ENCODE assay signal across 9 cellular contexts in genomic region chr2:167767858-167768257, GRCh38.
"Had no signal": no experiment of that assay in that cellular context is flagged by ENCODE, and none has a peak within 500 bp of the region (broad histone marks: within the 10 kb centered on the region; RNA-seq: fewer than 3 reads in every experiment).

No MANE protein-coding gene starts in this region.

- H3K4me3 Mint-ChIP-seq: HFFc6, IgD-negative memory B cell had no signal

- DNase-seq: GM23248, HFFc6, KBM-7 had no signal

- H3K4me3 ChIP-seq: GM23248, HAP-1 had no signal

- ATAC-seq: HCT116, HepG2 had no signal

- H3K27ac ChIP-seq: GM23248, HL-60, KMS-11 had no signal

- H3K4me2 ChIP-seq: KMS-11 had no signal

- H3K9me3 ChIP-seq: HAP-1 had no signal

- H3K9ac ChIP-seq: GM23248, KMS-11 had no signal

- H3K27ac Mint-ChIP-seq: HFFc6, IgD-negative memory B cell had no signal

- H3K4me1 ChIP-seq: HAP-1 had no signal

- H3K36me3 Mint-ChIP-seq: IgD-negative memory B cell had no signal

- H3K27me3 Mint-ChIP-seq: IgD-negative memory B cell had no signal

- H3K36me3 ChIP-seq: HAP-1 had no signal

- H2AFZ ChIP-seq: GM23248 had no signal
